Comparison of ENCODE assay signal across 7 cellular contexts in genomic region chr11:46380340-46381045, GRCh38. TPM values are rescaled to one million over a fixed set of nuclear protein-coding genes. Genes with fewer than 3 reads are reported as not detected.
DNase-seq lines count a peak whose midpoint lies in the region; ATAC-seq and TF ChIP-seq lines count a peak whose summit lies in the region.

No MANE protein-coding gene starts in this region.

- H3K4me1 ChIP-seq in esophagus squamous epithelium = peaks cover 15 to 41% (median 16%) of the 10 kb centered on the region in 3 donors
- H3K4me1 ChIP-seq in thyroid gland = peaks cover 8 to 16% of the 10 kb centered on the region in 2 donors

- H3K9me3 ChIP-seq in esophagus squamous epithelium (no peaks in the 10 kb centered on the region), thyroid gland (no peaks in the 10 kb centered on the region)

- H3K36me3 ChIP-seq in esophagus squamous epithelium (peaks cover 5 to 28% (median 11%) of the 10 kb centered on the region in 3 donors), thyroid gland (peaks cover 7 to 13% of the 10 kb centered on the region in 2 donors)

- H3K27me3 ChIP-seq in esophagus squamous epithelium (peaks cover 0 to 35% (median 0%) of the 10 kb centered on the region in 4 donors), thyroid gland (no peaks in the 10 kb centered on the region)

- peaks cover 44% of the 10 kb centered on the region for H3K4me1 Mint-ChIP-seq in nephron progenitor cell

- intact Hi-C loops in esophagus squamous epithelium (cut with DNase I) = no loop called here
- intact Hi-C loops in thyroid gland (cut with DNase I) = no loop called here

- peak overlapping the region; percentile 87 for H3K27ac Mint-ChIP-seq in nephron progenitor cell

- peaks cover 6% of the 10 kb centered on the region for H3K27me3 Mint-ChIP-seq in nephron progenitor cell (ENCODE audit: low read depth, poor library complexity)

- peak overlapping the region; percentile 75 to 85 (median 83) for H3K27ac ChIP-seq in esophagus squamous epithelium
- peak overlapping the region in 2 of 3 donors; percentile 12 to 70 for H3K27ac ChIP-seq in thyroid gland

- H3K4me3 ChIP-seq in esophagus squamous epithelium (peak overlapping the region; percentile 70 to 88 (median 71)), thyroid gland (replicated peaks in 1 of 3) (peak overlapping the region; percentile 36 to 75 (median 51))

- H3K4me3 Mint-ChIP-seq in nephron progenitor cell = peak overlapping the region; percentile 88

- TF ChIP-seq POLR2A in esophagus squamous epithelium (IDR thresholded peaks at IDR 0.05) = peak in 1 of 4 donors; percentile 7
- no peak for TF ChIP-seq POLR2A in thyroid gland (IDR thresholded peaks at IDR 0.05)

- peak; percentile 43 for ATAC-seq in GM21447 (IDR thresholded peaks at IDR 0.05; ENCODE audit: unreplicated experiment)

- H3K9me3 Mint-ChIP-seq in nephron progenitor cell = no peaks in the 10 kb centered on the region

- DNase-seq in NCI-H2196 (lab: John Stamatoyannopoulos, UW; ENCODE audit: unreplicated experiment) = peak; percentile 75
- peak; percentile 48 for DNase-seq in activated T-cell treated with anti-CD3 and anti-CD28 coated beads for 4 hours
- no peak for DNase-seq in esophagus squamous epithelium (lab: John Stamatoyannopoulos, UW)
- DNase-seq in nephron progenitor cell = peak; percentile 80
- DNase-seq in thyroid gland = peak; percentile 63 to 66
- no peak for DNase-seq in hippocampal formation (lab: John Stamatoyannopoulos, UW)

- TF ChIP-seq CTCF in esophagus squamous epithelium (IDR thresholded peaks at IDR 0.05) = no peak
- TF ChIP-seq CTCF in nephron progenitor cell (IDR thresholded peaks at IDR 0.05) = no peak
- TF ChIP-seq CTCF in thyroid gland (IDR thresholded peaks at IDR 0.05) = no peak

- 0% methylated on average over 8 of the region's 45 CpGs; no CpG with 5 or more reads in 1 of the 2 donors for WGBS in esophagus squamous epithelium, 2 donors
- 3 to 9% methylated on average over 10 to 24 of the region's 45 CpGs for WGBS in thyroid gland, 2 donors

- peaks cover 20% of the 10 kb centered on the region for H3K36me3 Mint-ChIP-seq in nephron progenitor cell (ENCODE audit: low read depth)

RNA-seq across cellular contexts. Expression of gene MDK, which starts 1.0 kb away (rescaled TPM):
- total RNA-seq in esophagus squamous epithelium (10 to 100 TPM in 3 of 4 donors, 1 to 10 TPM in 1; 5.4 to 62.6 (median 22.5) TPM), thyroid gland (10 to 100 TPM in 3 of 4 donors, 1 to 10 TPM in 1; 3.3 to 24.3 (median 16.7) TPM)

RNA-seq across cellular contexts. Expression of gene CHRM4, which starts 11.1 kb away (rescaled TPM):
- total RNA-seq in esophagus squamous epithelium (not detected), thyroid gland (under 1 TPM in 1 of 4 donors, not detected in 3; 0.22 TPM)

RNA-seq across cellular contexts. Expression of gene DGKZ, which starts 33.2 kb away (rescaled TPM):
- total RNA-seq in esophagus squamous epithelium (10 to 100 TPM; 38.5 to 53.1 (median 45.7) TPM), thyroid gland (10 to 100 TPM; 29.7 to 53.5 (median 41.8) TPM)

Comparison
In these comparisons a context has a peak if more than half of its experiments do, and no peak if none do; other contexts are left out.
1. DNase-seq: peak in NCI-H2196 (single experiment), activated T-cell treated with anti-CD3 and anti-CD28 coated beads for 4 hours (single experiment), nephron progenitor cell (single experiment) and thyroid gland (2 of 2); none in esophagus squamous epithelium (single experiment) and hippocampal formation (0 of 2).